ENCODE assay signal across 8 cellular contexts in the genomic region with DNA sequence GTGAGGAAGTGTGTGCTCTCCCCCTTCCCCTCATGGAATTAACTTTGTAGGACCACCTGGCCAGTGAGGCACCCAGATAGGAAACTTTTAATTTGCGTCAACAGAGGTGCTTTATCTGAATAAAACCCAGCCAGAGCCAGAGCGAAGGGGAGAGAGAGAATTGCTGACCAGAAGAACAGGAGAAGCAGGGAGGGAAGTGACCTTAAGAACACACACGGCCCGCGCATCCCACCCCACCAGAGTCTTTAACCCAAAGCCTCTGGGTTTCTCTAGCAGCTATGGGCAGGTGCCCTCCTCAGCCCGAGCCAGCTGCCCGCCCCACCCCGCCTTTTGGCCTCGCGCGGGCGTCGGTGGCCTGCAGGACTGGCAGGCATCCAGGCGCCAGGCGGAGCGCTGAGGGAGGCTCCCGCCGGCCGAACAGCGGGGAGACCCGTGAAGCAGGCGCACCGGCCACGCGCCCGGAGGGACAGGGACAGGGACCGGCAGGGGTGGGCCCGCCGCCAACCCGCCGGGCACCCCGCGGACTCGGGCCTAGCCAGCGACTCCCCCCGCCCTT. TPM values are rescaled to one million over a fixed set of nuclear protein-coding genes. Genes with fewer than 3 reads are reported as not detected.
DNase-seq lines count a peak whose midpoint lies in the region; ATAC-seq, FAIRE-seq and TF ChIP-seq lines count a peak whose summit lies in the region.

No MANE protein-coding gene starts in this region.

- POLR2A ChIA-PET in T-cell (lab: Charles Lee), result interaction anchor here (0.6 to 1.5 kb wide), 6 partner anchors 9 to 103 kb away, joined by 3 to 10 read pairs (median 4); no protein-coding TSS in a partner anchor

- H3K36me3 Mint-ChIP-seq in T-cell (peaks cover 19% of the 10 kb centered on the region), chondrocyte (ENCODE audit: low read depth) (no peaks in the 10 kb centered on the region)

- H3K27ac Mint-ChIP-seq in T-cell (peak overlapping the region; percentile 97 to 99), chondrocyte (ENCODE audit: unreplicated experiment) (peak overlapping the region; percentile 14)

- H3K27me3 ChIP-seq in HAP-1 (ENCODE audit: low read depth) (no peaks in the 10 kb centered on the region), small intestine (ENCODE audit: control insufficient read depth in 2 of 2, insufficient read depth in 2 of 2, low read length in 2 of 2) (no peaks in the 10 kb centered on the region)

- H3K4me1 ChIP-seq in HAP-1, result peaks cover 9% of the 10 kb centered on the region
- H3K4me1 ChIP-seq in kidney (ENCODE audit: control insufficient read depth in 1 of 2, insufficient read depth in 1 of 2, low read depth in 1 of 2, low read length in 2 of 2), result peaks cover 3 to 7% of the 10 kb centered on the region in 2 donors
- H3K4me1 ChIP-seq in small intestine (ENCODE audit: control insufficient read depth in 2 of 2, insufficient read depth in 1 of 2, low read depth in 1 of 2, low read length in 1 of 2), result peaks cover 6 to 7% of the 10 kb centered on the region in 2 donors

- H3K4me3 ChIP-seq in HAP-1 (peak overlapping the region; percentile 57), kidney (ENCODE audit: low read length in 2 of 2) (peak overlapping the region; percentile 69 to 86), small intestine (ENCODE audit: low read depth in 1 of 2, low read length in 2 of 2) (peak overlapping the region; percentile 95 to 97)

- ATAC-seq in T-cell (replicated peaks in 1 of 4), result peak in 3 of 4 experiments; percentile 11 to 28 (median 22)

- peak overlapping the region; percentile 99 to 100 for H3K27ac ChIP-seq in kidney (ENCODE audit: low read depth in 2 of 2, low read length in 2 of 2)
- peak overlapping the region; percentile 98 to 100 for H3K27ac ChIP-seq in small intestine (ENCODE audit: low read depth in 1 of 2, low read length in 1 of 2)

- FAIRE-seq in kidney (lab: Jason Lieb, UNC) (no peak), small intestine (lab: Jason Lieb, UNC) (no peak)

- H3K4me3 Mint-ChIP-seq in T-cell (peak overlapping the region; percentile 93 to 95 (median 95)), chondrocyte (ENCODE audit: unreplicated experiment) (peak overlapping the region; percentile 88)

- DNase-seq in stimulated activated CD4-positive, alpha-beta T cell treated with anti-CD3 and anti-CD28 coated beads, Interleukin-12 subunit alpha, Interleukin-12 subunit beta, amount 100 ng/mL, for 24 hours (ENCODE audit: low read depth in 2 of 2), result peak; percentile 17 to 23
- no peak for DNase-seq in stimulated activated CD4-positive, alpha-beta T cell treated with anti-CD3 and anti-CD28 coated beads, Interleukin-4, amount 100 ng/mL, for 4 hours
- DNase-seq in HAP-1 (ENCODE audit: low spot score in 2 of 2) (peak; percentile 17 to 76), LoVo (ENCODE audit: low spot score) (peak; percentile 84), T-cell (peak in 7 of 34 experiments; percentile 1 to 52 (median 18)), chondrocyte (ENCODE audit: low spot score) (peak; percentile 92), kidney (peak; percentile 95), small intestine (peak; percentile 82)

- H3K9me3 Mint-ChIP-seq in T-cell (no peaks in the 10 kb centered on the region), chondrocyte (ENCODE audit: low read depth) (no peaks in the 10 kb centered on the region)

- no peaks in the 10 kb centered on the region for H3K27me3 Mint-ChIP-seq in T-cell
- no peaks in the 10 kb centered on the region for H3K27me3 Mint-ChIP-seq in chondrocyte (ENCODE audit: low read depth)

- H3K4me1 Mint-ChIP-seq in T-cell (peaks cover 80 to 89% (median 81%) of the 10 kb centered on the region in 3 donors), chondrocyte (ENCODE audit: low read depth) (peaks cover 16% of the 10 kb centered on the region)

- H3K36me3 ChIP-seq in HAP-1 (replicated peaks) (no peaks in the 10 kb centered on the region), kidney (ENCODE audit: control insufficient read depth in 1 of 2, insufficient read depth in 2 of 2, low read length in 2 of 2) (peaks cover 0 to 3% of the 10 kb centered on the region in 2 donors), small intestine (ENCODE audit: control insufficient read depth in 2 of 2, insufficient read depth in 2 of 2, low read length in 2 of 2) (peaks cover 2 to 3% of the 10 kb centered on the region in 2 donors)

- H3K9me3 ChIP-seq in HAP-1, result no peaks in the 10 kb centered on the region
- H3K9me3 ChIP-seq in kidney (ENCODE audit: control insufficient read depth in 1 of 2, low read length in 2 of 2), result no peaks in the 10 kb centered on the region
- H3K9me3 ChIP-seq in small intestine (ENCODE audit: control insufficient read depth, low read depth), result no peaks in the 10 kb centered on the region

- in situ Hi-C loops in HAP-1 (cut with MboI; ENCODE audit: low sequenced_read_pairs), result no loop called here

- CTCF ChIA-PET in T-cell (lab: Charles Lee), result interaction anchor here (0.5 to 2.0 kb wide), 10 partner anchors 9 to 1966 kb away, joined by 3 to 14 read pairs (median 4); a partner anchor contains a TSS

- intact Hi-C loops in kidney (cut with DNase I), result no loop called here

- peak overlapping the region; percentile 88 to 95 for H3K9ac ChIP-seq in kidney (ENCODE audit: low read length in 2 of 2)

- WGBS in small intestine, 3 donors, result 0 to 1% (median 1%) methylated on average over 15 to 36 of the region's 36 CpGs

- TF ChIP-seq CTCF in chondrocyte (IDR thresholded peaks at IDR 0.05), result no peak
- no peak for TF ChIP-seq CTCF in kidney (IDR thresholded peaks at IDR 0.05; ENCODE audit: borderline replicate concordance, extremely low read depth, insufficient read depth)

RNA-seq across cellular contexts. Expression of a gene that starts 0.6 kb away (rescaled TPM):
- total RNA-seq in T-cell (100 to 1,000 TPM in 4 of 5 donors, 10 to 100 TPM in 1; 91.6 to 153 (median 122) TPM), chondrocyte (34.6 to 58.5 TPM (median 36.5 TPM) in 3 replicates), kidney (71.8 TPM)
- polyA plus RNA-seq in kidney (ENCODE audit: insufficient read depth, low read depth, low replicate concordance) (10.6 TPM), small intestine (10 to 100 TPM in 2 of 3 donors, 1 to 10 TPM in 1; 8.5 to 36.1 (median 20.5) TPM)

Comparison
In these comparisons a context has a peak if more than half of its experiments do, and no peak if none do; other contexts are left out.
1. DNase-seq: peak in stimulated activated CD4-positive, alpha-beta T cell treated with anti-CD3 and anti-CD28 coated beads, Interleukin-12 subunit alpha, Interleukin-12 subunit beta, amount 100 ng/mL, for 24 hours (2 of 2), HAP-1 (2 of 2), LoVo (single experiment), chondrocyte (single experiment), kidney (single experiment) and small intestine (single experiment); none in stimulated activated CD4-positive, alpha-beta T cell treated with anti-CD3 and anti-CD28 coated beads, Interleukin-4, amount 100 ng/mL, for 4 hours (0 of 2).
2. Peak in every context shown above with its lines, with median percentiles within 50 percentile points of each other: H3K4me3 ChIP-seq.